In the genomic region with DNA sequence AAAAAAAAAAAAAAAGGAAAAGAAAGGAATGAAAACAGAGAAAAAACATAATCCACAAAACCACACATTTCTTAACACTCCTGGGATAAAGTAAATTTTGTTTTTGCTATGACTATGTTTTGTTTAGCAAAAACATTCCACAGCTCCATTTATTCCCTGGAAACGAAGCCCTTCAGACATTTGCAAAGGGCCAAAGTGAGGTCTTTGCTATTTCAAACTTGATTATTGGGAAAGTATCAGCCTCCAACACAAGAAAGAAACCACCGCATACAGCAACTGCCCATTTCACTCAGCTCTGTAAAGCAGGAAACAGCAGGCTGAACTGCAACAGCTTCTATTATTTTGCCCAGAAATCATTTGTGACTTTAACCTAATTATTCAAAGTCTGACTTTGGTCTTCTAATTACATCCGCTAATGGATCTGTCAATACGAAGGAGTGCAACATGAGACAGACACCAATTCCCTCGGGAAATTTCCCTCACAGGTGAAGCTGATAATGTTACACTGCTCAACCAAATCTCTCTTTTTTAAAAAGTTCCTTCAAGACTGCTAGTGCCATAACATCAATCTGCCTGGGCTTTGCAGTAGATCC, we compare ENCODE assay signal across 12 cellular contexts.
DNase-seq lines count a peak whose midpoint lies in the region; ATAC-seq and TF ChIP-seq lines count a peak whose summit lies in the region.
"Had no signal": no experiment of that assay in that cellular context is flagged by ENCODE, and none has a peak within 500 bp of the region (broad histone marks: within the 10 kb centered on the region; RNA-seq: fewer than 3 reads in every experiment).

No MANE protein-coding gene starts in this region.

- WGBS in tibial nerve, 2 donors = 32 to 34% methylated on average over 5 of the region's 5 CpGs

- no peaks in the 10 kb centered on the region for H3K27me3 Mint-ChIP-seq in nephron (ENCODE audit: low read depth)

- no peaks in the 10 kb centered on the region for H3K27me3 ChIP-seq in adipocyte (replicated peaks; ENCODE audit: control insufficient read depth, insufficient read depth, low read length)
- H3K27me3 ChIP-seq in tibial nerve = no peaks in the 10 kb centered on the region
- H3K27me3 ChIP-seq: dorsolateral prefrontal cortex had no signal

- H3K9me3 Mint-ChIP-seq in nephron = no peaks in the 10 kb centered on the region
- H3K9me3 Mint-ChIP-seq: HFFc6 had no signal

- H3K4me3 Mint-ChIP-seq in nephron = no peak overlapping the region
- H3K4me3 Mint-ChIP-seq: HFFc6 had no signal

- H3K4me1 ChIP-seq in adipocyte (ENCODE audit: control insufficient read depth, insufficient read depth, low read length) (peaks cover 54% of the 10 kb centered on the region), tibial nerve (peaks cover 0 to 45% (median 15%) of the 10 kb centered on the region in 4 donors)

- peak overlapping the region; percentile 67 for H3K9ac ChIP-seq in adipocyte (ENCODE audit: low read length)

- H3K36me3 Mint-ChIP-seq in nephron (ENCODE audit: low read depth) = no peaks in the 10 kb centered on the region

- no peak for ATAC-seq in GM19351 (IDR thresholded peaks at IDR 0.05; ENCODE audit: unreplicated experiment)

- H3K4me1 Mint-ChIP-seq in nephron = peaks cover 10% of the 10 kb centered on the region

- no peak for TF ChIP-seq POLR2A in tibial nerve (IDR thresholded peaks at IDR 0.05)

- peak overlapping the region in 2 of 3 experiments; percentile 26 to 59 for H3K27ac Mint-ChIP-seq in nephron
- H3K27ac Mint-ChIP-seq: HFFc6 had no signal

- TF ChIP-seq CTCF in nephron (IDR thresholded peaks at IDR 0.05; ENCODE audit: unreplicated experiment in 3 of 3) = no peak
- TF ChIP-seq CTCF in tibial nerve (IDR thresholded peaks at IDR 0.05) = no peak

- peak in 1 of 2 donors; percentile 7 for TF ChIP-seq EP300 in tibial nerve (IDR thresholded peaks at IDR 0.05)

- H3K9me3 ChIP-seq in adipocyte (ENCODE audit: control insufficient read depth, low read length) = no peaks in the 10 kb centered on the region
- H3K9me3 ChIP-seq in tibial nerve = no peaks in the 10 kb centered on the region

- DNase-seq in DMS153 (lab: John Stamatoyannopoulos, UW) (peak; percentile 78), NCI-H1436 treated with DMSO at 0.1 percent for 48 hours (lab: John Stamatoyannopoulos, UW) (peak; percentile 87), adipocyte (ENCODE audit: low read depth) (peak; percentile 88), NCI-H1048 (lab: John Stamatoyannopoulos, UW) (no peak), tibial nerve (ENCODE audit: low spot score in 2 of 2) (no peak), GM03348 (ENCODE audit: low spot score) (no peak)
- DNase-seq: dorsolateral prefrontal cortex, HFFc6, NCI-H774 had no signal

- peak overlapping the region; percentile 66 for H3K4me3 ChIP-seq in adipocyte (ENCODE audit: low read length)
- no peak overlapping the region for H3K4me3 ChIP-seq in tibial nerve

- H3K36me3 ChIP-seq in adipocyte (ENCODE audit: control insufficient read depth, insufficient read depth, low read length, severe bottlenecking) (no peaks in the 10 kb centered on the region), tibial nerve (no peaks in the 10 kb centered on the region)

- H3K27ac ChIP-seq in tibial nerve = peak overlapping the region in 2 of 4 donors; percentile 46 to 78
- H3K27ac ChIP-seq: VCaP had no signal

Comparison
In these comparisons a context has a peak if more than half of its experiments do, and no peak if none do; other contexts are left out.
1. DNase-seq: peak in DMS153 (single experiment), NCI-H1436 treated with DMSO at 0.1 percent for 48 hours (single experiment) and adipocyte (single experiment); none in NCI-H1048 (single experiment), tibial nerve (0 of 2) and GM03348 (single experiment).